In the genomic region with DNA sequence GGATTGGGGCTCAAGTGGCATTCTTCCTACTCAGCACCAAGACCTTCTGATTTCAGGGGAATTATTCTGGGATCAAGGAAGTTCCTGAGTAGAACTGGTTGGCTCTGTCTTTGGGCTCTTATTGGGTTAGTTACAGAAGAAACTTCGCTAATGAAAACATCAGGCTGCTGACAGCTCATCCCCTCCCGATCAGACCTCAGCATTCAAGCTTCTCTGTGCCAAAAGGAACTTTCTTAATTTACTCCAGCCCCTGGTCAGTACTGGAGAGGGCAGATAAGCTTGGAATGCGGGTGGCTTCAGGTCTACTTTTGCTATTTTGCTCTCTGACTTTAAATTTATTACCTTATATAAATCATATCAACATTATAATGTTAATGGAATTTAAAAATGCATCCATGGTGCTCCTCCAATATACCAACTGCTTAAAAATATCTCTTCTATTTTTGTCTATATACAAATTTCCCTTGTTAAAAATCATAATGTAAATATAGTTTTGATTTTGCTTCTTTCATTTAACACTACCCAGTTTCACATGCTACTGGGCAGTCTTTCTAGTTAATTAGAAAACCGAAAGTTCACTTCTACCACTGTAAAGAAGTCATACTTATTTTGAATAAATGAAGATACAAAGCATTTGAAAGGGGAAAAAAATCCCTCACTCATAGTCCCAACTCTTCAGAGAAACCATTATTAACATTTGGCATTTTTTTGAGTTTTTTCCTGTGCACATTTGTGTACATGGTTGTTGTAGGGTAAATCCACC, we compare ENCODE assay signal across 25 cellular contexts. TPM values are rescaled to one million over a fixed set of nuclear protein-coding genes. Genes with fewer than 3 reads are reported as not detected.
A peak's percentile ranks its signal among the peaks of the same experiment; 100 is the strongest.
DNase-seq lines count a peak whose midpoint lies in the region; ATAC-seq, FAIRE-seq and TF ChIP-seq lines count a peak whose summit lies in the region.
"Had no signal": no experiment of that assay in that cellular context is flagged by ENCODE, and none has a peak within 500 bp of the region (broad histone marks: within the 10 kb centered on the region; RNA-seq: fewer than 3 reads in every experiment).

No MANE protein-coding gene starts in this region.

- no peaks in the 10 kb centered on the region for H3K4me1 ChIP-seq in astrocyte (ENCODE audit: insufficient read depth, low read length)
- H3K4me1 ChIP-seq: HAP-1 had no signal

- FAIRE-seq in astrocyte (lab: Jason Lieb, UNC), result no peak
- FAIRE-seq: colon, G401.6 had no signal

- H3K36me3 Mint-ChIP-seq in astrocyte (ENCODE audit: low read depth, unreplicated experiment), result peaks cover 2% of the 10 kb centered on the region
- H3K36me3 Mint-ChIP-seq: CD14-positive monocyte had no signal

- no peak overlapping the region for H3K4me2 ChIP-seq in astrocyte (ENCODE audit: low read length)

- H3K27me3 ChIP-seq in astrocyte (ENCODE audit: insufficient read depth, low read length), result no peaks in the 10 kb centered on the region
- H3K27me3 ChIP-seq: SJCRH30 had no signal

- H3K27me3 Mint-ChIP-seq in astrocyte (ENCODE audit: low read depth, unreplicated experiment), result peaks cover 27% of the 10 kb centered on the region

- no peak overlapping the region for H3K4me3 ChIP-seq in astrocyte (ENCODE audit: insufficient read depth, low read depth, low read length)
- H3K4me3 ChIP-seq: HAP-1, SJCRH30, thoracic aorta had no signal

- DNase-seq in GM03348 (ENCODE audit: low spot score), result peak; percentile 45
- peak; percentile 6 for DNase-seq in astrocyte (ENCODE audit: low read depth)
- no peak for DNase-seq in MV-4-11 (lab: John Stamatoyannopoulos, UW)
- DNase-seq in NCI-H2227 (lab: John Stamatoyannopoulos, UW; ENCODE audit: unreplicated experiment), result no peak
- no peak for DNase-seq in NCI-H2029 (lab: John Stamatoyannopoulos, UW)
- DNase-seq: activated CD4-positive, alpha-beta T cell treated with anti-CD3 and anti-CD28 coated beads, Interleukin-2, amount 50 U/mL, for 48 hours; activated naive CD4-positive, alpha-beta T cell treated with anti-CD3 and anti-CD28 coated beads for 36 hours; activated T-cell treated with anti-CD3 and anti-CD28 coated beads, Interleukin-2, amount 50 U/mL, for 1 hour; DMS 273 treated with DMSO at 0.1 percent for 48 hours; Karpas-422; NCI-H1092; NCI-H2081 treated with DMSO at 0.1 percent for 48 hours; occipital lobe; SJCRH30; stimulated activated CD4-positive, alpha-beta T cell treated with anti-CD3 and anti-CD28 coated beads, Interleukin-15, amount 100 ng/mL, for 24 hours had no signal

- no peaks in the 10 kb centered on the region for H3K36me3 ChIP-seq in astrocyte (ENCODE audit: insufficient read depth, low read length)
- H3K36me3 ChIP-seq: HAP-1, SJCRH30, thoracic aorta had no signal

- peaks cover 8% of the 10 kb centered on the region for H3K4me1 Mint-ChIP-seq in astrocyte (ENCODE audit: low read depth, unreplicated experiment)

- H3K9me3 Mint-ChIP-seq in astrocyte (ENCODE audit: unreplicated experiment), result peaks cover 2% of the 10 kb centered on the region
- H3K9me3 Mint-ChIP-seq: activated naive CD4-positive, alpha-beta T cell treated with anti-CD3 and anti-CD28 coated beads for 36 hours; CD14-positive monocyte had no signal

- H3K27ac ChIP-seq in astrocyte (ENCODE audit: low read depth, low read length), result no peak overlapping the region
- H3K27ac ChIP-seq: SJCRH30, thoracic aorta had no signal

- no peaks in the 10 kb centered on the region for H3K9me3 ChIP-seq in astrocyte (ENCODE audit: insufficient read depth, low read depth, low read length)
- H3K9me3 ChIP-seq: HAP-1, SJCRH30, thoracic aorta had no signal

- no peak overlapping the region for H3K9ac ChIP-seq in astrocyte (ENCODE audit: low read length)

- TF ChIP-seq CTCF in astrocyte (IDR thresholded peaks at IDR 0.05; ENCODE audit: insufficient read depth, low read depth, low read length), result no peak

- H4K20me1 ChIP-seq in astrocyte (ENCODE audit: insufficient read depth, low read length), result no peaks in the 10 kb centered on the region

- no peak overlapping the region for H3K27ac Mint-ChIP-seq in astrocyte (ENCODE audit: unreplicated experiment)
- H3K27ac Mint-ChIP-seq: activated naive CD4-positive, alpha-beta T cell treated with anti-CD3 and anti-CD28 coated beads for 36 hours; CD14-positive monocyte had no signal

- H2AFZ ChIP-seq in astrocyte (ENCODE audit: low read depth, low read length), result no peak overlapping the region

- ATAC-seq in GM18909 (IDR thresholded peaks at IDR 0.05; ENCODE audit: poor library complexity, unreplicated experiment) (peak; percentile 70), GM21786 (IDR thresholded peaks at IDR 0.05; ENCODE audit: unreplicated experiment) (peak; percentile 87), HG02588 (IDR thresholded peaks at IDR 0.05; ENCODE audit: unreplicated experiment) (no peak)

- H3K79me2 ChIP-seq in astrocyte (ENCODE audit: insufficient read depth, low read length), result no peaks in the 10 kb centered on the region

- H3K4me3 Mint-ChIP-seq in astrocyte (ENCODE audit: unreplicated experiment), result no peak overlapping the region
- H3K4me3 Mint-ChIP-seq: activated naive CD4-positive, alpha-beta T cell treated with anti-CD3 and anti-CD28 coated beads for 36 hours; CD14-positive monocyte had no signal

RNA-seq across cellular contexts. Expression of gene PCARE, which starts 34.4 kb away (rescaled TPM):
- total RNA-seq in astrocyte, result not detected in 2 replicates
- total RNA-seq: activated naive CD4-positive, alpha-beta T cell treated with anti-CD3 and anti-CD28 coated beads for 36 hours; fibroblast of lung; T-helper 2 cell treated with Interferon-gamma antibody and Interleukin-4, amounts not matched to agents 100 ng/mL and 5 ng/mL, for 36 hours; thoracic aorta had no signal

RNA-seq across cellular contexts. Expression of gene TOGARAM2, which starts 58.8 kb away (rescaled TPM):
- total RNA-seq in astrocyte, result 0.38 and 0.73 TPM in 2 replicates

Comparison
In these comparisons a context has a peak if more than half of its experiments do, and no peak if none do; other contexts are left out.
1. DNase-seq: peak in GM03348 (single experiment) and astrocyte (single experiment); none in MV-4-11 (single experiment), NCI-H2227 (single experiment) and NCI-H2029 (single experiment).